ENCODE assay signal across 24 cellular contexts in genomic region chr1:45260244-45260643, GRCh38. TPM values are rescaled to one million over a fixed set of nuclear protein-coding genes. Genes with fewer than 3 reads are reported as not detected.
"Had no signal": no experiment of that assay in that cellular context is flagged by ENCODE, and none has a peak within 500 bp of the region (broad histone marks: within the 10 kb centered on the region; RNA-seq: fewer than 3 reads in every experiment).

No MANE protein-coding gene starts in this region.

- ATAC-seq: activated CD8-positive, alpha-beta T cell treated with anti-CD3 and anti-CD28 coated beads, Interleukin-2, amount 10 ng/mL, durations not matched to agents 7 days and 5 days; activated naive CD8-positive, alpha-beta T cell treated with anti-CD3 and anti-CD28 coated beads, Interleukin-2, amount 50 U/mL, for 24 hours; Panc1 had no signal

- H3K27me3 Mint-ChIP-seq: activated CD4-positive, alpha-beta T cell treated with anti-CD3 and anti-CD28 coated beads, Interleukin-2, amount 10 ng/mL, durations not matched to agents 24 days and 14 days; activated naive CD4-positive, alpha-beta T cell treated with anti-CD3 and anti-CD28 coated beads, Interleukin-2, amount 10 ng/mL, durations not matched to agents 7 days and 5 days; activated naive CD8-positive, alpha-beta T cell; activated naive CD8-positive, alpha-beta T cell treated with anti-CD3 and anti-CD28 coated beads, Interleukin-2, amount 50 U/mL, for 24 hours had no signal

- H3K4me3 Mint-ChIP-seq: activated CD4-positive, alpha-beta T cell treated with anti-CD3 and anti-CD28 coated beads, Interleukin-2, amount 10 ng/mL, durations not matched to agents 24 days and 14 days; activated CD8-positive, alpha-beta T cell treated with anti-CD3 and anti-CD28 coated beads, Interleukin-2, amount 10 ng/mL, durations not matched to agents 7 days and 5 days; activated naive CD4-positive, alpha-beta T cell treated with anti-CD3 and anti-CD28 coated beads, Interleukin-2, amount 10 ng/mL, durations not matched to agents 7 days and 5 days; activated naive CD8-positive, alpha-beta T cell; activated naive CD8-positive, alpha-beta T cell treated with anti-CD3 and anti-CD28 coated beads, Interleukin-2, amount 50 U/mL, for 24 hours; brain had no signal

- H3K4me1 Mint-ChIP-seq: activated CD4-positive, alpha-beta T cell treated with anti-CD3 and anti-CD28 coated beads, Interleukin-2, amount 10 ng/mL, durations not matched to agents 24 days and 14 days; activated naive CD4-positive, alpha-beta T cell treated with anti-CD3 and anti-CD28 coated beads, Interleukin-2, amount 10 ng/mL, durations not matched to agents 7 days and 5 days; activated naive CD8-positive, alpha-beta T cell treated with anti-CD3 and anti-CD28 coated beads, Interleukin-2, amount 50 U/mL, for 24 hours; brain had no signal

- DNase-seq: activated CD4-positive, alpha-beta T cell treated with anti-CD3 and anti-CD28 coated beads, Interleukin-2, amount 10 ng/mL, durations not matched to agents 24 days and 14 days; activated CD4-positive, alpha-beta T cell treated with anti-CD3 and anti-CD28 coated beads, Interleukin-2, amount 50 U/mL, for 4 hours; activated CD4-positive, CD25-positive, alpha-beta regulatory T cell; activated CD8-positive, alpha-beta T cell treated with anti-CD3 and anti-CD28 coated beads, Interleukin-2, amount 10 ng/mL, durations not matched to agents 7 days and 5 days; activated effector memory CD4-positive, alpha-beta T cell treated with Interleukin-2 at 50 U/mL for 16 hours; activated naive CD4-positive, alpha-beta T cell treated with anti-CD3 and anti-CD28 coated beads, Interleukin-2, amount 10 ng/mL, durations not matched to agents 7 days and 5 days; activated naive CD8-positive, alpha-beta T cell treated with anti-CD3 and anti-CD28 coated beads, Interleukin-2, amount 50 U/mL, for 24 hours; activated T-cell treated with anti-CD3 and anti-CD28 coated beads for 4 hours; activated T-cell treated with anti-CD3 and anti-CD28 coated beads, Interleukin-2, amount 50 U/mL, for 48 hours; anterior cingulate cortex; caudate nucleus; NCI-H1092 treated with DMSO at 0.1 percent for 48 hours; NCI-H1417 treated with DMSO at 0.1 percent for 48 hours; NCI-H187 treated with DMSO at 0.1 percent for 48 hours; NCI-H345; NCI-H524 treated with DMSO at 0.1 percent for 48 hours; SHP77; SJCRH30; T1000; WERI-Rb-1 had no signal

- H3K27ac Mint-ChIP-seq: activated CD4-positive, alpha-beta T cell treated with anti-CD3 and anti-CD28 coated beads, Interleukin-2, amount 10 ng/mL, durations not matched to agents 24 days and 14 days; activated CD8-positive, alpha-beta T cell treated with anti-CD3 and anti-CD28 coated beads, Interleukin-2, amount 10 ng/mL, durations not matched to agents 7 days and 5 days; activated naive CD4-positive, alpha-beta T cell treated with anti-CD3 and anti-CD28 coated beads, Interleukin-2, amount 10 ng/mL, durations not matched to agents 7 days and 5 days; activated naive CD8-positive, alpha-beta T cell; activated naive CD8-positive, alpha-beta T cell treated with anti-CD3 and anti-CD28 coated beads, Interleukin-2, amount 50 U/mL, for 24 hours; brain had no signal

- H3K36me3 Mint-ChIP-seq: activated naive CD4-positive, alpha-beta T cell treated with anti-CD3 and anti-CD28 coated beads, Interleukin-2, amount 10 ng/mL, durations not matched to agents 7 days and 5 days; brain had no signal

RNA-seq across cellular contexts. Expression of gene ZSWIM5, which starts 53.8 kb away (rescaled TPM):
- total RNA-seq: RPMI7951 had no signal
